8 cellular contexts compared by ENCODE assay signal in the genomic region with DNA sequence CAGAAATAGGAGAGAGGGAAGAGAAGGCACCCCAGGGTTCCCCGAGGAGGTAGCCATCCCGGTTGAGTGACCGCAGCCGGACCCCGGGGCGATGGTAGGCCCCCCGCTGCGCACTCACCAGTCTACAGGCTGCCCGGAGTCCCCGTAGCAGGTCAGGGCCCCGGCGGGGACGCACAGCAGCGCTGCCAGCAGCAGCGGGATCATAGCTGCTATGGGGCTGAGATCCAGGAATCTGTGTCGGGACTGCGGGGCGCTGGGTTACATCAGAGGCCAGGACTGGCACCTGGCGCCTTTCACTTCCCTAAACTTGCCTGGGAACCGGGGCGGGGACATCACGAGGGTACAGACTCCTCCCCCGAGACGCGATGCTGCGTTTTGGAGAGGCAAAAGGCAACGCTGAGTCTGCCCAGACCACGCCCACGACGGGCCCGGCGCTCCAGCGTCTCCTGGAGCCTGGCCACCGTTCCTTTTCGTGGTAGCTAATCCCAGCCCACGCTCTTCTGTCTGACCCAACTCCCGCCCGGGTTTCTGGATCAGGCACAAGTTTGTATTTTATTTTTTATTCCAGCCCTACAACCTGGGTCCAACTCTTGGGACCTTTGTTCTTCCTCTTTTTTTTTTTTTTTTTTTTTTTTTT. TPM values are rescaled to one million over a fixed set of nuclear protein-coding genes. Genes with fewer than 3 reads are reported as not detected.
DNase-seq lines count a peak whose midpoint lies in the region; ATAC-seq and TF ChIP-seq lines count a peak whose summit lies in the region.

Gene DNASE2 (minus strand): TSS at position 278 of the 637 bp plus-strand sequence. CDS start 74 bp downstream, at position 204.

- H3K4me1 Mint-ChIP-seq in progenitor cell of endocrine pancreas (ENCODE audit: low read depth) = peaks cover 8% of the 10 kb centered on the region

- TF ChIP-seq CTCF in GM12865 (IDR thresholded peaks at IDR 0.05; ENCODE audit: insufficient read depth, low read depth, low read length, missing control alignments) (no peak), progenitor cell of endocrine pancreas (IDR thresholded peaks at IDR 0.05; ENCODE audit: unreplicated experiment) (no peak)

- peaks cover 6% of the 10 kb centered on the region for H3K27me3 Mint-ChIP-seq in progenitor cell of endocrine pancreas

- peaks cover 3% of the 10 kb centered on the region for H3K36me3 Mint-ChIP-seq in progenitor cell of endocrine pancreas (ENCODE audit: insufficient read depth)

- H3K4me3 Mint-ChIP-seq in progenitor cell of endocrine pancreas (ENCODE audit: low read depth) = peak within 1 kb of the TSS; percentile 82

- ATAC-seq in HG02798 (IDR thresholded peaks at IDR 0.05; ENCODE audit: poor library complexity, unreplicated experiment) (peak; percentile 89), left cardiac atrium (peak; percentile 96 to 98)

- H3K27ac Mint-ChIP-seq in progenitor cell of endocrine pancreas = peak within 1 kb of the TSS; percentile 97

- H3K4me3 ChIP-seq in GM12865 (ENCODE audit: low read depth, low read length) = peak within 1 kb of the TSS; percentile 82

- no peaks in the 10 kb centered on the region for H3K9me3 Mint-ChIP-seq in progenitor cell of endocrine pancreas (ENCODE audit: low read depth)

- DNase-seq in GM12865 (ENCODE audit: low read depth) (peak; percentile 98), NCI-H1436 treated with DMSO at 0.1 percent for 48 hours (lab: John Stamatoyannopoulos, UW) (peak; percentile 88), amniotic stem cell (lab: John Stamatoyannopoulos, UW) (peak; percentile 89), left cardiac atrium (peak; percentile 97), progenitor cell of endocrine pancreas (ENCODE audit: low spot score, unreplicated experiment) (peak; percentile 78), ureter (ENCODE audit: low spot score) (peak; percentile 98)

- intact Hi-C loops in T-helper 1 cell treated with Interleukin-12 subunit alpha and Interleukin-12 subunit beta and Interleukin-4 antibody, amounts not matched to agents 30 ng/mL and 1 ng/mL, for 36 hours (cut with micrococcal nuclease) = loop anchor here (1.0 kb wide), 3 partner anchors 8 to 14 kb away; no protein-coding TSS in a partner anchor
- intact Hi-C loops in left cardiac atrium (cut with DNase I) = no loop called here

RNA-seq across cellular contexts. Expression of gene DNASE2, which starts in this region (rescaled TPM):
- total RNA-seq in T-helper 1 cell treated with Interleukin-12 subunit alpha and Interleukin-12 subunit beta and Interleukin-4 antibody, amounts not matched to agents 30 ng/mL and 1 ng/mL, for 36 hours = 29.5 and 32.6 TPM in 2 replicates
- 10 to 100 TPM; 19.9 to 23.6 TPM for total RNA-seq in left cardiac atrium
- 26.0 and 31.7 TPM in 2 replicates for total RNA-seq in progenitor cell of endocrine pancreas
- total RNA-seq in ureter = 42.2 TPM

Comparison
In these comparisons a context has a peak if more than half of its experiments do, and no peak if none do; other contexts are left out.
1. Peak in every context shown above with its lines: DNase-seq, ATAC-seq and H3K4me3 ChIP-seq.